ENCODE assay signal across 1 cellular context in genomic region chr12:104650541-104650940, GRCh38.
TF ChIP-seq lines count a peak whose summit lies in the region.

No MANE protein-coding gene starts in this region.

TF ChIP-seq in GM23338, 12 proteins besides CTCF, POLR2A, EP300 and RAD21 (continued from another document):
- TF ChIP-seq ZNF462 (CRISPR knock-in tag; IDR thresholded peaks at IDR 0.05) (no peak), ETS1 (IDR thresholded peaks at IDR 0.05) (no peak)
